4 cellular contexts compared by ENCODE assay signal in the genomic region with DNA sequence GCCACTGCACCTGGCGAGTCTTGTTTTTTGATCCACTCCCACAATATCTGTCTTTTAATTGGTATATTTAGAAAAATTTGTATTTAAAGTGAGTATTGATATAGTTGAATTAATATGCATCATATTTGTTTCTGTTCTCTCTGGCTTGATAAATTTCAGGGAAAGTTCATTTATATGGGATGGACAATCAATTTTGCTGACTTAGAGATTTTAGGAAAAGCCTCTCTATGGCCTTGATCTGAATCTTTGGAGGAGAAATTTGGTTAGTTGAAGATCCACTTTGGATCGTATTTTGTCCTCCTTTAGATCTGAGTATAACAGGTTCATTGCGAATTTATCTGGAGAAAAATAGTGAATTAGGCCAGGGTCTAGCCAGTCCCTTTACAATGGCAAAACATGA.
A peak's percentile ranks its signal among the peaks of the same experiment; 100 is the strongest.
TF ChIP-seq lines count a peak whose summit lies in the region.

No MANE protein-coding gene starts in this region.

TF ChIP-seq in HepG2, 621 proteins besides CTCF, POLR2A, EP300 and RAD21:
- TF ChIP-seq NFE2 (CRISPR knock-in tag; IDR thresholded peaks at IDR 0.05) (no peak), MAFK (conservative IDR thresholded peaks at IDR 0.05 in 1 of 2, IDR thresholded peaks at IDR 0.05 in 1 of 2; ENCODE audit: low read length in 2 of 2) (peak; percentile 84 to 90), ZMYM3 (CRISPR knock-in tag; IDR thresholded peaks at IDR 0.05) (no peak), ZFP37 (CRISPR knock-in tag; IDR thresholded peaks at IDR 0.05; ENCODE audit: borderline replicate concordance) (no peak), CREM (IDR thresholded peaks at IDR 0.05) (no peak), CREM (CRISPR knock-in tag; IDR thresholded peaks at IDR 0.05) (no peak), ZNF451 (CRISPR knock-in tag; IDR thresholded peaks at IDR 0.05) (no peak), MED8 (CRISPR knock-in tag; IDR thresholded peaks at IDR 0.05; ENCODE audit: insufficient replicate concordance) (no peak), CENPX (CRISPR knock-in tag; IDR thresholded peaks at IDR 0.05) (no peak), MAFF (IDR thresholded peaks at IDR 0.05; ENCODE audit: low read depth, low read length) (peak; percentile 80), ZNF546 (CRISPR knock-in tag; conservative IDR thresholded peaks at IDR 0.05) (no peak), ZNF607 (CRISPR knock-in tag; IDR thresholded peaks at IDR 0.05; ENCODE audit: borderline replicate concordance) (no peak), ZNF563 (CRISPR knock-in tag; IDR thresholded peaks at IDR 0.05) (no peak), ZNF460 (CRISPR knock-in tag; IDR thresholded peaks at IDR 0.05; ENCODE audit: borderline replicate concordance) (no peak), NR1H2 (CRISPR knock-in tag; IDR thresholded peaks at IDR 0.05; ENCODE audit: borderline replicate concordance, low read depth) (no peak)
- TF ChIP-seq, protein P1, sequence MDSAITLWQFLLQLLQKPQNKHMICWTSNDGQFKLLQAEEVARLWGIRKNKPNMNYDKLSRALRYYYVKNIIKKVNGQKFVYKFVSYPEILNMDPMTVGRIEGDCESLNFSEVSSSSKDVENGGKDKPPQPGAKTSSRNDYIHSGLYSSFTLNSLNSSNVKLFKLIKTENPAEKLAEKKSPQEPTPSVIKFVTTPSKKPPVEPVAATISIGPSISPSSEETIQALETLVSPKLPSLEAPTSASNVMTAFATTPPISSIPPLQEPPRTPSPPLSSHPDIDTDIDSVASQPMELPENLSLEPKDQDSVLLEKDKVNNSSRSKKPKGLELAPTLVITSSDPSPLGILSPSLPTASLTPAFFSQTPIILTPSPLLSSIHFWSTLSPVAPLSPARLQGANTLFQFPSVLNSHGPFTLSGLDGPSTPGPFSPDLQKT (CRISPR knock-in tag; IDR thresholded peaks at IDR 0.05; ENCODE audit: borderline replicate concordance) = no peak
- TF ChIP-seq, protein P2, sequence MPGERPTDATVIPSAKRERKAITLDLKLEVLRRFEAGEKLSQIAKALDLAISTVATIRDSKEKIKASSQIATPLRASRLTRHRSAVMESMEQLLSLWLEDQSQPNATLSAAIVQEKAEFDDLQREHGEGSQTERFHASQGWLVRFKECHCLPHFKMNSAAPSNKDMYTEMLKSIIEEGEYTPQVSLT (CRISPR knock-in tag; IDR thresholded peaks at IDR 0.05; ENCODE audit: borderline replicate concordance, low read depth) = no peak
- TF ChIP-seq, protein P3, sequence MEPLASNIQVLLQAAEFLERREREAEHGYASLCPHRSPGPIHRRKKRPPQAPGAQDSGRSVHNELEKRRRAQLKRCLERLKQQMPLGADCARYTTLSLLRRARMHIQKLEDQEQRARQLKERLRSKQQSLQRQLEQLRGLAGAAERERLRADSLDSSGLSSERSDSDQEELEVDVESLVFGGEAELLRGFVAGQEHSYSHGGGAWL (CRISPR knock-in tag; IDR thresholded peaks at IDR 0.05) = no peak

TF ChIP-seq in A549, 52 proteins besides CTCF, POLR2A, EP300 and RAD21:
- TF ChIP-seq MAFK (IDR thresholded peaks at IDR 0.05; ENCODE audit: partially characterized antibody) = peak; percentile 65
- TF ChIP-seq, protein P4, sequence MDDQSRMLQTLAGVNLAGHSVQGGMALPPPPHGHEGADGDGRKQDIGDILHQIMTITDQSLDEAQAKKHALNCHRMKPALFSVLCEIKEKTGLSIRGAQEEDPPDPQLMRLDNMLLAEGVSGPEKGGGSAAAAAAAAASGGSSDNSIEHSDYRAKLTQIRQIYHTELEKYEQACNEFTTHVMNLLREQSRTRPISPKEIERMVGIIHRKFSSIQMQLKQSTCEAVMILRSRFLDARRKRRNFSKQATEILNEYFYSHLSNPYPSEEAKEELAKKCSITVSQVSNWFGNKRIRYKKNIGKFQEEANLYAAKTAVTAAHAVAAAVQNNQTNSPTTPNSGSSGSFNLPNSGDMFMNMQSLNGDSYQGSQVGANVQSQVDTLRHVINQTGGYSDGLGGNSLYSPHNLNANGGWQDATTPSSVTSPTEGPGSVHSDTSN (IDR thresholded peaks at IDR 0.05) = no peak

TF ChIP-seq in IMR-90, 13 proteins besides CTCF, POLR2A, EP300 and RAD21:
- TF ChIP-seq MAFK (IDR thresholded peaks at IDR 0.05; ENCODE audit: low read depth, low read length) = peak; percentile 87
- no peak for TF ChIP-seq MXI1 (IDR thresholded peaks at IDR 0.05; ENCODE audit: borderline replicate concordance, low read depth, low read length)

TF ChIP-seq in K562, 482 proteins besides CTCF, POLR2A, EP300 and RAD21 (continues in another document):
- TF ChIP-seq ZNF347 (CRISPR knock-in tag; IDR thresholded peaks at IDR 0.05; ENCODE audit: low read depth) (no peak), ZNF316 (IDR thresholded peaks at IDR 0.05) (peak; percentile 46), MAFG (tag; conservative IDR thresholded peaks at IDR 0.05) (peak; percentile 29; the same call in 1 of the 2 replicates), CC2D1A (IDR thresholded peaks at IDR 0.05) (no peak), MTA1 (IDR thresholded peaks at IDR 0.05; ENCODE audit: borderline replicate concordance) (no peak), MYNN (IDR thresholded peaks at IDR 0.05) (no peak), MYNN (CRISPR knock-in tag; IDR thresholded peaks at IDR 0.05) (no peak), ZNF780A (CRISPR knock-in tag; IDR thresholded peaks at IDR 0.05) (no peak), RHOXF2B (CRISPR knock-in tag; conservative IDR thresholded peaks at IDR 0.05) (no peak), ZNF589 (CRISPR knock-in tag; IDR thresholded peaks at IDR 0.05; ENCODE audit: low read depth) (no peak), CREB1 (IDR thresholded peaks at IDR 0.05) (no peak), CREB1 (CRISPR knock-in tag; IDR thresholded peaks at IDR 0.05) (no peak), ZNF830 (CRISPR knock-in tag; IDR thresholded peaks at IDR 0.05) (no peak), ZNF263 (CRISPR knock-in tag; IDR thresholded peaks at IDR 0.05; ENCODE audit: borderline replicate concordance) (no peak), NONO (IDR thresholded peaks at IDR 0.05; ENCODE audit: low read depth in 2 of 2, low read length in 1 of 2) (no peak), NR2F6 (CRISPR knock-in tag; IDR thresholded peaks at IDR 0.05) (no peak), C11orf30 (IDR thresholded peaks at IDR 0.05; ENCODE audit: low read depth) (peak; percentile 48), EWSR1 (IDR thresholded peaks at IDR 0.05; ENCODE audit: borderline replicate concordance, low read depth, partially characterized antibody) (no peak), SMAD1 (IDR thresholded peaks at IDR 0.05; ENCODE audit: low read depth, low read length, partially characterized antibody) (no peak)
- TF ChIP-seq, protein P5, sequence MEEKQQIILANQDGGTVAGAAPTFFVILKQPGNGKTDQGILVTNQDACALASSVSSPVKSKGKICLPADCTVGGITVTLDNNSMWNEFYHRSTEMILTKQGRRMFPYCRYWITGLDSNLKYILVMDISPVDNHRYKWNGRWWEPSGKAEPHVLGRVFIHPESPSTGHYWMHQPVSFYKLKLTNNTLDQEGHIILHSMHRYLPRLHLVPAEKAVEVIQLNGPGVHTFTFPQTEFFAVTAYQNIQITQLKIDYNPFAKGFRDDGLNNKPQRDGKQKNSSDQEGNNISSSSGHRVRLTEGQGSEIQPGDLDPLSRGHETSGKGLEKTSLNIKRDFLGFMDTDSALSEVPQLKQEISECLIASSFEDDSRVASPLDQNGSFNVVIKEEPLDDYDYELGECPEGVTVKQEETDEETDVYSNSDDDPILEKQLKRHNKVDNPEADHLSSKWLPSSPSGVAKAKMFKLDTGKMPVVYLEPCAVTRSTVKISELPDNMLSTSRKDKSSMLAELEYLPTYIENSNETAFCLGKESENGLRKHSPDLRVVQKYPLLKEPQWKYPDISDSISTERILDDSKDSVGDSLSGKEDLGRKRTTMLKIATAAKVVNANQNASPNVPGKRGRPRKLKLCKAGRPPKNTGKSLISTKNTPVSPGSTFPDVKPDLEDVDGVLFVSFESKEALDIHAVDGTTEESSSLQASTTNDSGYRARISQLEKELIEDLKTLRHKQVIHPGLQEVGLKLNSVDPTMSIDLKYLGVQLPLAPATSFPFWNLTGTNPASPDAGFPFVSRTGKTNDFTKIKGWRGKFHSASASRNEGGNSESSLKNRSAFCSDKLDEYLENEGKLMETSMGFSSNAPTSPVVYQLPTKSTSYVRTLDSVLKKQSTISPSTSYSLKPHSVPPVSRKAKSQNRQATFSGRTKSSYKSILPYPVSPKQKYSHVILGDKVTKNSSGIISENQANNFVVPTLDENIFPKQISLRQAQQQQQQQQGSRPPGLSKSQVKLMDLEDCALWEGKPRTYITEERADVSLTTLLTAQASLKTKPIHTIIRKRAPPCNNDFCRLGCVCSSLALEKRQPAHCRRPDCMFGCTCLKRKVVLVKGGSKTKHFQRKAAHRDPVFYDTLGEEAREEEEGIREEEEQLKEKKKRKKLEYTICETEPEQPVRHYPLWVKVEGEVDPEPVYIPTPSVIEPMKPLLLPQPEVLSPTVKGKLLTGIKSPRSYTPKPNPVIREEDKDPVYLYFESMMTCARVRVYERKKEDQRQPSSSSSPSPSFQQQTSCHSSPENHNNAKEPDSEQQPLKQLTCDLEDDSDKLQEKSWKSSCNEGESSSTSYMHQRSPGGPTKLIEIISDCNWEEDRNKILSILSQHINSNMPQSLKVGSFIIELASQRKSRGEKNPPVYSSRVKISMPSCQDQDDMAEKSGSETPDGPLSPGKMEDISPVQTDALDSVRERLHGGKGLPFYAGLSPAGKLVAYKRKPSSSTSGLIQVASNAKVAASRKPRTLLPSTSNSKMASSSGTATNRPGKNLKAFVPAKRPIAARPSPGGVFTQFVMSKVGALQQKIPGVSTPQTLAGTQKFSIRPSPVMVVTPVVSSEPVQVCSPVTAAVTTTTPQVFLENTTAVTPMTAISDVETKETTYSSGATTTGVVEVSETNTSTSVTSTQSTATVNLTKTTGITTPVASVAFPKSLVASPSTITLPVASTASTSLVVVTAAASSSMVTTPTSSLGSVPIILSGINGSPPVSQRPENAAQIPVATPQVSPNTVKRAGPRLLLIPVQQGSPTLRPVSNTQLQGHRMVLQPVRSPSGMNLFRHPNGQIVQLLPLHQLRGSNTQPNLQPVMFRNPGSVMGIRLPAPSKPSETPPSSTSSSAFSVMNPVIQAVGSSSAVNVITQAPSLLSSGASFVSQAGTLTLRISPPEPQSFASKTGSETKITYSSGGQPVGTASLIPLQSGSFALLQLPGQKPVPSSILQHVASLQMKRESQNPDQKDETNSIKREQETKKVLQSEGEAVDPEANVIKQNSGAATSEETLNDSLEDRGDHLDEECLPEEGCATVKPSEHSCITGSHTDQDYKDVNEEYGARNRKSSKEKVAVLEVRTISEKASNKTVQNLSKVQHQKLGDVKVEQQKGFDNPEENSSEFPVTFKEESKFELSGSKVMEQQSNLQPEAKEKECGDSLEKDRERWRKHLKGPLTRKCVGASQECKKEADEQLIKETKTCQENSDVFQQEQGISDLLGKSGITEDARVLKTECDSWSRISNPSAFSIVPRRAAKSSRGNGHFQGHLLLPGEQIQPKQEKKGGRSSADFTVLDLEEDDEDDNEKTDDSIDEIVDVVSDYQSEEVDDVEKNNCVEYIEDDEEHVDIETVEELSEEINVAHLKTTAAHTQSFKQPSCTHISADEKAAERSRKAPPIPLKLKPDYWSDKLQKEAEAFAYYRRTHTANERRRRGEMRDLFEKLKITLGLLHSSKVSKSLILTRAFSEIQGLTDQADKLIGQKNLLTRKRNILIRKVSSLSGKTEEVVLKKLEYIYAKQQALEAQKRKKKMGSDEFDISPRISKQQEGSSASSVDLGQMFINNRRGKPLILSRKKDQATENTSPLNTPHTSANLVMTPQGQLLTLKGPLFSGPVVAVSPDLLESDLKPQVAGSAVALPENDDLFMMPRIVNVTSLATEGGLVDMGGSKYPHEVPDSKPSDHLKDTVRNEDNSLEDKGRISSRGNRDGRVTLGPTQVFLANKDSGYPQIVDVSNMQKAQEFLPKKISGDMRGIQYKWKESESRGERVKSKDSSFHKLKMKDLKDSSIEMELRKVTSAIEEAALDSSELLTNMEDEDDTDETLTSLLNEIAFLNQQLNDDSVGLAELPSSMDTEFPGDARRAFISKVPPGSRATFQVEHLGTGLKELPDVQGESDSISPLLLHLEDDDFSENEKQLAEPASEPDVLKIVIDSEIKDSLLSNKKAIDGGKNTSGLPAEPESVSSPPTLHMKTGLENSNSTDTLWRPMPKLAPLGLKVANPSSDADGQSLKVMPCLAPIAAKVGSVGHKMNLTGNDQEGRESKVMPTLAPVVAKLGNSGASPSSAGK (IDR thresholded peaks at IDR 0.05) = no peak
- TF ChIP-seq, protein P6, sequence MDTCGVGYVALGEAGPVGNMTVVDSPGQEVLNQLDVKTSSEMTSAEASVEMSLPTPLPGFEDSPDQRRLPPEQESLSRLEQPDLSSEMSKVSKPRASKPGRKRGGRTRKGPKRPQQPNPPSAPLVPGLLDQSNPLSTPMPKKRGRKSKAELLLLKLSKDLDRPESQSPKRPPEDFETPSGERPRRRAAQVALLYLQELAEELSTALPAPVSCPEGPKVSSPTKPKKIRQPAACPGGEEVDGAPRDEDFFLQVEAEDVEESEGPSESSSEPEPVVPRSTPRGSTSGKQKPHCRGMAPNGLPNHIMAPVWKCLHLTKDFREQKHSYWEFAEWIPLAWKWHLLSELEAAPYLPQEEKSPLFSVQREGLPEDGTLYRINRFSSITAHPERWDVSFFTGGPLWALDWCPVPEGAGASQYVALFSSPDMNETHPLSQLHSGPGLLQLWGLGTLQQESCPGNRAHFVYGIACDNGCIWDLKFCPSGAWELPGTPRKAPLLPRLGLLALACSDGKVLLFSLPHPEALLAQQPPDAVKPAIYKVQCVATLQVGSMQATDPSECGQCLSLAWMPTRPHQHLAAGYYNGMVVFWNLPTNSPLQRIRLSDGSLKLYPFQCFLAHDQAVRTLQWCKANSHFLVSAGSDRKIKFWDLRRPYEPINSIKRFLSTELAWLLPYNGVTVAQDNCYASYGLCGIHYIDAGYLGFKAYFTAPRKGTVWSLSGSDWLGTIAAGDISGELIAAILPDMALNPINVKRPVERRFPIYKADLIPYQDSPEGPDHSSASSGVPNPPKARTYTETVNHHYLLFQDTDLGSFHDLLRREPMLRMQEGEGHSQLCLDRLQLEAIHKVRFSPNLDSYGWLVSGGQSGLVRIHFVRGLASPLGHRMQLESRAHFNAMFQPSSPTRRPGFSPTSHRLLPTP (IDR thresholded peaks at IDR 0.05; ENCODE audit: borderline replicate concordance, extremely low read depth, insufficient read length) = no peak
- TF ChIP-seq, protein P7, sequence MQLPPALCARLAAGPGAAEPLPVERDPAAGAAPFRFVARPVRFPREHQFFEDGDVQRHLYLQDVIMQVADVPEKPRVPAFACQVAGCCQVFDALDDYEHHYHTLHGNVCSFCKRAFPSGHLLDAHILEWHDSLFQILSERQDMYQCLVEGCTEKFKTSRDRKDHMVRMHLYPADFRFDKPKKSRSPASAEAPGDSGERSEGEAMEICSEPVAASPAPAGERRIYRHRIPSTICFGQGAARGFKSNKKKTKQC (CRISPR knock-in tag; IDR thresholded peaks at IDR 0.05) = no peak
- TF ChIP-seq, protein P8, sequence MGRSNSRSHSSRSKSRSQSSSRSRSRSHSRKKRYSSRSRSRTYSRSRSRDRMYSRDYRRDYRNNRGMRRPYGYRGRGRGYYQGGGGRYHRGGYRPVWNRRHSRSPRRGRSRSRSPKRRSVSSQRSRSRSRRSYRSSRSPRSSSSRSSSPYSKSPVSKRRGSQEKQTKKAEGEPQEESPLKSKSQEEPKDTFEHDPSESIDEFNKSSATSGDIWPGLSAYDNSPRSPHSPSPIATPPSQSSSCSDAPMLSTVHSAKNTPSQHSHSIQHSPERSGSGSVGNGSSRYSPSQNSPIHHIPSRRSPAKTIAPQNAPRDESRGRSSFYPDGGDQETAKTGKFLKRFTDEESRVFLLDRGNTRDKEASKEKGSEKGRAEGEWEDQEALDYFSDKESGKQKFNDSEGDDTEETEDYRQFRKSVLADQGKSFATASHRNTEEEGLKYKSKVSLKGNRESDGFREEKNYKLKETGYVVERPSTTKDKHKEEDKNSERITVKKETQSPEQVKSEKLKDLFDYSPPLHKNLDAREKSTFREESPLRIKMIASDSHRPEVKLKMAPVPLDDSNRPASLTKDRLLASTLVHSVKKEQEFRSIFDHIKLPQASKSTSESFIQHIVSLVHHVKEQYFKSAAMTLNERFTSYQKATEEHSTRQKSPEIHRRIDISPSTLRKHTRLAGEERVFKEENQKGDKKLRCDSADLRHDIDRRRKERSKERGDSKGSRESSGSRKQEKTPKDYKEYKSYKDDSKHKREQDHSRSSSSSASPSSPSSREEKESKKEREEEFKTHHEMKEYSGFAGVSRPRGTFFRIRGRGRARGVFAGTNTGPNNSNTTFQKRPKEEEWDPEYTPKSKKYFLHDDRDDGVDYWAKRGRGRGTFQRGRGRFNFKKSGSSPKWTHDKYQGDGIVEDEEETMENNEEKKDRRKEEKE (IDR thresholded peaks at IDR 0.05; ENCODE audit: borderline replicate concordance in 1 of 2, control insufficient read depth in 1 of 2, low read depth in 2 of 2, low read length in 1 of 2) = no peak
